19 cellular contexts compared by ENCODE assay signal in genomic region chr2:130288467-130289403, GRCh38. TPM values are rescaled to one million over a fixed set of nuclear protein-coding genes. Genes with fewer than 3 reads are reported as not detected.
DNase-seq lines count a peak whose midpoint lies in the region; TF ChIP-seq lines count a peak whose summit lies in the region.
"Had no signal": no experiment of that assay in that cellular context is flagged by ENCODE, and none has a peak within 500 bp of the region (broad histone marks: within the 10 kb centered on the region; RNA-seq: fewer than 3 reads in every experiment).

No MANE protein-coding gene starts in this region.

- H2AFZ ChIP-seq in H9 (ENCODE audit: low read length) (no peak overlapping the region), trophoblast cell (ENCODE audit: insufficient read depth, low read length, poor library complexity) (peak overlapping the region; percentile 62)

- no peaks in the 10 kb centered on the region for H3K79me1 ChIP-seq in H9 (ENCODE audit: insufficient read depth, low read depth, low read length, poor library complexity, severe bottlenecking)
- H3K79me1 ChIP-seq in trophoblast cell (ENCODE audit: low read length) = peaks cover 4% of the 10 kb centered on the region

- H2AK5ac ChIP-seq in H9 (ENCODE audit: insufficient read length, low read length) = no peak overlapping the region
- H2AK5ac ChIP-seq in trophoblast cell (ENCODE audit: low read length) = peak overlapping the region; percentile 81

- H3K4me2 ChIP-seq in H9 (ENCODE audit: insufficient read depth, insufficient read length, low read length) = peak overlapping the region; percentile 8
- peak overlapping the region; percentile 43 for H3K4me2 ChIP-seq in trophoblast cell (ENCODE audit: low read length)

- peak; percentile 91 for DNase-seq in H9
- DNase-seq in NT2/D1 (ENCODE audit: low read depth, low spot score) = no peak
- DNase-seq in iPS DF 19.7 (ENCODE audit: low read depth, low spot score) = peak; percentile 38
- peak; percentile 42 to 81 for DNase-seq in trophoblast cell
- DNase-seq in chondrocyte (ENCODE audit: low spot score) = no peak
- DNase-seq in middle frontal gyrus (ENCODE audit: extremely low spot score, low spot score) = no peak
- DNase-seq in CD1c-positive myeloid dendritic cell (ENCODE audit: extremely low spot score) = no peak
- DNase-seq: activated CD4-positive, CD25-positive, alpha-beta regulatory T cell treated with anti-CD3 and anti-CD28 coated beads, Interleukin-2, amount 50 U/mL, for 72 hours; activated gamma-delta T cell treated with Interleukin-2 at 50 U/mL for 16 hours; BE2C; DMS53; heart right ventricle; MM.1S; NCI-H2081; nephron progenitor cell; right cardiac atrium; stimulated activated CD4-positive, alpha-beta T cell treated with anti-CD3 and anti-CD28 coated beads, Interleukin-1b, Interleukin-23, amount 100 ng/mL, for 48 hours had no signal

- H4K8ac ChIP-seq in H9 (replicated peaks; ENCODE audit: insufficient read length, low read depth, low read length) (no peak overlapping the region), trophoblast cell (ENCODE audit: low read depth, low read length) (peak overlapping the region; percentile 81)

- no peaks in the 10 kb centered on the region for H3K4me1 Mint-ChIP-seq in H9
- no peaks in the 10 kb centered on the region for H3K4me1 Mint-ChIP-seq in chondrocyte (ENCODE audit: low read depth)

- no peaks in the 10 kb centered on the region for H3K36me3 Mint-ChIP-seq in H9 (ENCODE audit: insufficient read depth in 1 of 3, low read depth in 3 of 3)
- H3K36me3 Mint-ChIP-seq in chondrocyte (ENCODE audit: low read depth) = peaks cover 2% of the 10 kb centered on the region

- H3K9me3 ChIP-seq in H9 (ENCODE audit: control insufficient read depth, low read depth, low read length) (no peaks in the 10 kb centered on the region), NT2/D1 (ENCODE audit: insufficient read depth, low read length) (peaks cover 6% of the 10 kb centered on the region; the same call in 1 of the 2 replicates), trophoblast cell (ENCODE audit: insufficient read depth, low read depth, low read length) (no peaks in the 10 kb centered on the region)
- H3K9me3 ChIP-seq: BE2C, esophagus muscularis mucosa, heart right ventricle had no signal

- no peak overlapping the region for H3T11ph ChIP-seq in H9 (ENCODE audit: low read length)

- no peaks in the 10 kb centered on the region for H3K9me3 Mint-ChIP-seq in H9
- no peaks in the 10 kb centered on the region for H3K9me3 Mint-ChIP-seq in chondrocyte (ENCODE audit: low read depth)
- H3K9me3 Mint-ChIP-seq: dendritic cell treated with granulocyte-macrophage colony-stimulating factor and Interleukin-4, amounts not matched to agents 40 ng/mL and 50 ng/mL, for 4 days; nephron progenitor cell had no signal

- H3K23ac ChIP-seq in H9 (ENCODE audit: insufficient read length, low read depth, low read length) = no peak overlapping the region
- no peak overlapping the region for H3K23ac ChIP-seq in trophoblast cell (ENCODE audit: low read length)

- TF ChIP-seq CTCF in H9 (conservative IDR thresholded peaks at IDR 0.05) (peak; percentile 49; the same call in 2 of the 3 replicates), chondrocyte (IDR thresholded peaks at IDR 0.05) (no peak)

- no peaks in the 10 kb centered on the region for H3K23me2 ChIP-seq in H9 (ENCODE audit: insufficient read length, low read depth, low read length, poor library complexity, severe bottlenecking)

- no peak overlapping the region for H3K14ac ChIP-seq in H9 (ENCODE audit: insufficient read depth, low read length)
- H3K14ac ChIP-seq in trophoblast cell (ENCODE audit: low read length) = no peak overlapping the region

- H3K27ac ChIP-seq in H9 (ENCODE audit: insufficient read length, low read depth, low read length) (no peak overlapping the region), trophoblast cell (ENCODE audit: low read depth, low read length) (no peak overlapping the region)
- H3K27ac ChIP-seq: esophagus muscularis mucosa, heart right ventricle had no signal

- H3K9ac ChIP-seq in H9 (ENCODE audit: extremely low read depth, insufficient read length, low read length) (no peak overlapping the region), NT2/D1 (ENCODE audit: insufficient read length, low read depth) (peak overlapping the region; percentile 32), trophoblast cell (ENCODE audit: low read length) (no peak overlapping the region)

- H3K27me3 ChIP-seq in H9 (ENCODE audit: insufficient read depth, low read length) (no peaks in the 10 kb centered on the region), NT2/D1 (ENCODE audit: insufficient read depth, insufficient read length) (no peaks in the 10 kb centered on the region), trophoblast cell (ENCODE audit: insufficient read depth, low read length) (no peaks in the 10 kb centered on the region)
- H3K27me3 ChIP-seq: BE2C had no signal

- H3K79me2 ChIP-seq in H9 (ENCODE audit: insufficient read depth, low read length) (no peaks in the 10 kb centered on the region), trophoblast cell (ENCODE audit: control insufficient read depth, insufficient read depth, low read length, poor library complexity) (no peaks in the 10 kb centered on the region)

- H3K18ac ChIP-seq in H9 (ENCODE audit: insufficient read length, low read depth, low read length) (no peak overlapping the region), trophoblast cell (ENCODE audit: low read length) (peak overlapping the region; percentile 66)

- H4K91ac ChIP-seq in H9 (ENCODE audit: insufficient read length, low read depth, low read length) (no peak overlapping the region), trophoblast cell (ENCODE audit: low read depth, low read length) (peak overlapping the region; percentile 74)

- H2BK20ac ChIP-seq in H9 (ENCODE audit: low read depth, low read length, poor library complexity, severe bottlenecking) = no peak overlapping the region

- H3K4me3 Mint-ChIP-seq in H9 (no peak overlapping the region), chondrocyte (ENCODE audit: unreplicated experiment) (no peak overlapping the region)
- H3K4me3 Mint-ChIP-seq: dendritic cell treated with granulocyte-macrophage colony-stimulating factor and Interleukin-4, amounts not matched to agents 40 ng/mL and 50 ng/mL, for 4 days; nephron progenitor cell had no signal

- peaks cover 1% of the 10 kb centered on the region; the same call in 1 of the 2 replicates for H3K27me3 Mint-ChIP-seq in H9 (ENCODE audit: low read depth)
- peaks cover 13% of the 10 kb centered on the region for H3K27me3 Mint-ChIP-seq in chondrocyte (ENCODE audit: low read depth)

- H3K27ac Mint-ChIP-seq in H9 = no peak overlapping the region
- H3K27ac Mint-ChIP-seq in chondrocyte (ENCODE audit: unreplicated experiment) = no peak overlapping the region
- H3K27ac Mint-ChIP-seq: dendritic cell treated with granulocyte-macrophage colony-stimulating factor and Interleukin-4, amounts not matched to agents 40 ng/mL and 50 ng/mL, for 4 days; nephron progenitor cell had no signal

- H4K20me1 ChIP-seq in H9 (ENCODE audit: control insufficient read depth, insufficient read depth, insufficient read length) = no peaks in the 10 kb centered on the region

- H4K5ac ChIP-seq in H9 (ENCODE audit: insufficient read length, low read depth, low read length) = no peak overlapping the region

- WGBS in H9 (ENCODE audit: extremely low coverage, insufficient read length, low lambda C conversion rate) = no CpG with 5 or more reads among the region's 56 CpGs
- WGBS in trophoblast cell (ENCODE audit: extremely low coverage, insufficient coverage, insufficient read length) = no CpG with 5 or more reads among the region's 56 CpGs

- H4K12ac ChIP-seq in trophoblast cell (ENCODE audit: low read depth, low read length) = peak overlapping the region; percentile 37

- H2BK5ac ChIP-seq in H9 (ENCODE audit: insufficient read length, low read length) = no peak overlapping the region
- H2BK5ac ChIP-seq in trophoblast cell (ENCODE audit: low read depth, low read length, poor library complexity) = peak overlapping the region; percentile 56

- H2BK12ac ChIP-seq in H9 (ENCODE audit: insufficient read length, low read depth, low read length) (no peak overlapping the region), trophoblast cell (ENCODE audit: low read length) (peak overlapping the region; percentile 80)

- no peaks in the 10 kb centered on the region for H3K36me3 ChIP-seq in NT2/D1 (ENCODE audit: insufficient read depth, insufficient read length, low read length)
- H3K36me3 ChIP-seq in trophoblast cell (ENCODE audit: control insufficient read depth in 1 of 2, insufficient read depth in 2 of 2, low read length in 2 of 2) = no peaks in the 10 kb centered on the region
- H3K36me3 ChIP-seq: BE2C, esophagus muscularis mucosa, heart right ventricle had no signal

- H3K4ac ChIP-seq in H9 (ENCODE audit: low read depth, low read length) (no peak overlapping the region), trophoblast cell (ENCODE audit: low read depth, low read length) (peak overlapping the region; percentile 14)

- no peak overlapping the region for H2BK120ac ChIP-seq in H9 (ENCODE audit: low read depth, low read length, poor library complexity, severe bottlenecking)
- H2BK120ac ChIP-seq in trophoblast cell (ENCODE audit: insufficient read depth, low read length, poor library complexity) = peak overlapping the region; percentile 54

- H3K56ac ChIP-seq in H9 (ENCODE audit: insufficient read length, low read depth, low read length) = no peak overlapping the region

- H2BK15ac ChIP-seq in H9 (ENCODE audit: low read depth, low read length) = no peak overlapping the region

- peak overlapping the region; percentile 9 for H3K4me3 ChIP-seq in NT2/D1 (ENCODE audit: insufficient read length, low read depth)
- H3K4me3 ChIP-seq in trophoblast cell (ENCODE audit: low read depth, low read length) = no peak overlapping the region
- H3K4me3 ChIP-seq: esophagus muscularis mucosa, heart right ventricle had no signal

- H3K4me1 ChIP-seq in H9 (ENCODE audit: insufficient read depth, low read length) (no peaks in the 10 kb centered on the region), NT2/D1 (ENCODE audit: insufficient read depth, insufficient read length) (no peaks in the 10 kb centered on the region), trophoblast cell (ENCODE audit: control insufficient read depth in 1 of 2, insufficient read depth in 2 of 2, low read length in 2 of 2) (peaks cover 8% of the 10 kb centered on the region in 2 experiments)
- H3K4me1 ChIP-seq: BE2C, esophagus muscularis mucosa, heart right ventricle had no signal

RNA-seq across cellular contexts. Expression of gene IMP4, which starts 54.0 kb away (rescaled TPM):
- 92.9 and 101 TPM in 2 replicates for total RNA-seq in H9 (2021)
- 46.6 and 47.8 TPM in 2 replicates for polyA plus RNA-seq in trophoblast cell (2013)
- total RNA-seq in chondrocyte = 43.5 to 50.1 TPM (median 48.4 TPM) in 3 replicates

Comparison
In these comparisons a context has a peak if more than half of its experiments do, and no peak if none do; other contexts are left out.
1. DNase-seq: peak in H9 (single experiment), iPS DF 19.7 (single experiment) and trophoblast cell (2 of 2); none in NT2/D1 (single experiment), chondrocyte (single experiment), middle frontal gyrus (single experiment) and CD1c-positive myeloid dendritic cell (single experiment).